ENCODE assay signal across 15 cellular contexts in the genomic region with DNA sequence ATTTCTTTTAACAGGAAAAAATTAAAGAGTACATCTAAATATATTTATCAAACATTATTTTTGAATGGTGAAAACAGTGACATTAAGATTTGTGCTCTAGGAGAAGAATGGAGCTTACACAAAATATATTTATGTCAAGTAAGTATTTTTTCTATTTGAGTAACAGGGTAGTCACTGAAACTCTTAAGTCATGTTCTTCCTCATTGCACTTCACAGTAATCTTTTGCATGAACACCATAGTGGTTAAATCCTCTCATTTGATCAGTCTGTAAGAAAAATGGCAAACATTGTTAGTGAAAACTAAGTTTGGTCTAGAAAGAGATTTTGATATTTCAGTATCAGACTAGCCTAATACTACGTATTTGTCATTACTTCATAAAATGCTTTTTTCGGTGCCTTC. TPM values are rescaled to one million over a fixed set of nuclear protein-coding genes. Genes with fewer than 3 reads are reported as not detected.
A peak's percentile ranks its signal among the peaks of the same experiment; 100 is the strongest.
DNase-seq lines count a peak whose midpoint lies in the region; ATAC-seq, FAIRE-seq and TF ChIP-seq lines count a peak whose summit lies in the region.
"Had no signal": no experiment of that assay in that cellular context is flagged by ENCODE, and none has a peak within 500 bp of the region (broad histone marks: within the 10 kb centered on the region; RNA-seq: fewer than 3 reads in every experiment).

No MANE protein-coding gene starts in this region.

- H3K4me1 Mint-ChIP-seq in Calu3 (ENCODE audit: low read depth, unreplicated experiment) (peaks cover 48% of the 10 kb centered on the region), GM23338 (peaks cover 4% of the 10 kb centered on the region; the same call in 2 of the 3 replicates)

- CTCF ChIA-PET in Calu3 (lab: Charles Lee), result interaction anchor here (1.0 to 1.3 kb wide), 2 partner anchors 9 to 113 kb away, joined by 4 to 5 read pairs; no protein-coding TSS in a partner anchor
- CTCF ChIA-PET in GM10248 (lab: Yijun Ruan, JAX), result interaction anchor here (1.2 to 2.9 kb wide), 3 partner anchors 20 to 325 kb away, joined by 3 to 11 read pairs (median 3); no protein-coding TSS in a partner anchor
- CTCF ChIA-PET in GM12878 (lab: Yijun Ruan, JAX), result interaction anchor here (1.0 to 3.9 kb wide), 5 partner anchors 13 to 113 kb away, joined by 3 to 32 read pairs (median 3); no protein-coding TSS in a partner anchor

- no peak for DNase-seq in Calu3
- DNase-seq in GM10248 (ENCODE audit: extremely low spot score), result peak; percentile 16
- no peak for DNase-seq in GM23338 (ENCODE audit: low spot score)
- DNase-seq in GM12878 (ENCODE audit: low read depth, low spot score), result no peak
- no peak for DNase-seq in KG1 (lab: John Stamatoyannopoulos, UW)
- no peak for DNase-seq in osteoblast (ENCODE audit: insufficient read length, low spot score, missing footprints)
- DNase-seq in NCI-H1105 (lab: John Stamatoyannopoulos, UW), result no peak
- DNase-seq: Caco-2; CD4-positive, CD25-positive, alpha-beta regulatory T cell; DMS53; NCI-H1105 treated with DMSO at 0.1 percent for 48 hours; NCI-H187; NCI-H446; NK-92 treated with Interleukin-12 subunit alpha and Interleukin-12 subunit beta, amount 100 ng/mL, for 24 hours; SJCRH30 had no signal

- no peak for ATAC-seq in GM23338
- peak; percentile 68 for ATAC-seq in GM12878

- TF ChIP-seq RAD21 in GM12878 (IDR thresholded peaks at IDR 0.05; ENCODE audit: insufficient read depth, low read depth, low read length), result no peak

- peaks cover 4% of the 10 kb centered on the region; the same call in 1 of the 2 replicates for H3F3A ChIP-seq in GM23338 (replicated peaks; ENCODE audit: low read depth)

- H3K36me3 Mint-ChIP-seq in Calu3 (ENCODE audit: insufficient read depth, unreplicated experiment), result peaks cover 32% of the 10 kb centered on the region
- peaks cover 16% of the 10 kb centered on the region; the same call in 2 of the 3 replicates for H3K36me3 Mint-ChIP-seq in GM23338 (ENCODE audit: low read depth)

- peaks cover 12% of the 10 kb centered on the region for H4K20me1 ChIP-seq in GM23338 (replicated peaks; ENCODE audit: insufficient read depth)
- H4K20me1 ChIP-seq in GM12878 (ENCODE audit: control insufficient read depth, insufficient read depth), result no peaks in the 10 kb centered on the region
- no peaks in the 10 kb centered on the region for H4K20me1 ChIP-seq in osteoblast (ENCODE audit: insufficient read depth, low read length)

- H2AFZ ChIP-seq in GM23338 (no peak overlapping the region), GM12878 (ENCODE audit: control insufficient read depth, low read depth, low read length) (no peak overlapping the region), osteoblast (ENCODE audit: low read length) (no peak overlapping the region)

- H3K27ac ChIP-seq in GM23338 (ENCODE audit: low read depth) (0 out of 2 replicates have a peak overlapping the region, but pooled peaks have one; percentile 5), GM12878 (ENCODE audit: control insufficient read depth, insufficient read depth) (no peak overlapping the region), osteoblast (ENCODE audit: low read depth, low read length) (no peak overlapping the region)
- H3K27ac ChIP-seq: SJCRH30 had no signal

- no peaks in the 10 kb centered on the region for H3K9me2 ChIP-seq in GM23338 (ENCODE audit: insufficient read depth)

- peak overlapping the region; percentile 54 for H3K27ac Mint-ChIP-seq in Calu3 (ENCODE audit: unreplicated experiment)
- no peak overlapping the region for H3K27ac Mint-ChIP-seq in GM23338
- H3K27ac Mint-ChIP-seq: CD4-positive, CD25-positive, alpha-beta regulatory T cell had no signal

- in situ Hi-C loops in GM12878 (cut with MboI), result no loop called here

- H3K9ac ChIP-seq in GM12878 (ENCODE audit: control insufficient read depth, insufficient read depth, low read length), result no peak overlapping the region

- peaks cover 52% of the 10 kb centered on the region for H3K79me2 ChIP-seq in GM23338 (replicated peaks; ENCODE audit: insufficient read depth)
- peaks cover 44% of the 10 kb centered on the region for H3K79me2 ChIP-seq in GM12878 (ENCODE audit: control insufficient read depth, insufficient read depth, low read length)
- peaks cover 29% of the 10 kb centered on the region for H3K79me2 ChIP-seq in osteoblast (ENCODE audit: insufficient read depth, low read length)

- RAD21 ChIA-PET in GM12878 (lab: Charles Lee; ENCODE audit: unreplicated experiment), result interaction anchor here (1.2 to 2.2 kb wide), 3 partner anchors 103 to 113 kb away, joined by 3 to 23 read pairs (median 5); no protein-coding TSS in a partner anchor

- no TSS peak for BruUV-seq in Calu3 (replicated peaks; lab: Mats Ljungman, UMichigan)
- BruUV-seq in GM12878 (replicated peaks; lab: Mats Ljungman, UMichigan), result no TSS peak

- H3K4me3 Mint-ChIP-seq in Calu3 (ENCODE audit: low read depth, unreplicated experiment), result peak overlapping the region; percentile 20
- H3K4me3 Mint-ChIP-seq in GM23338, result no peak overlapping the region

- TF ChIP-seq EP300 in GM12878 (IDR thresholded peaks at IDR 0.05; ENCODE audit: borderline replicate concordance in 1 of 2, control insufficient read depth in 1 of 2, low read depth in 2 of 2, low read length in 2 of 2), result no peak

- H3K4me3 ChIP-seq in GM23338 (no peak overlapping the region), GM12878 (0 out of 2 replicates have a peak overlapping the region, but pooled peaks have one; percentile 25), osteoblast (ENCODE audit: insufficient read depth, low read length) (no peak overlapping the region)
- H3K4me3 ChIP-seq: SJCRH30 had no signal

- H3K9me3 Mint-ChIP-seq in Calu3 (ENCODE audit: low read depth, unreplicated experiment), result no peaks in the 10 kb centered on the region
- no peaks in the 10 kb centered on the region for H3K9me3 Mint-ChIP-seq in GM23338
- H3K9me3 Mint-ChIP-seq: CD4-positive, CD25-positive, alpha-beta regulatory T cell had no signal

- SMC1A ChIA-PET in GM12878 (lab: Charles Lee; ENCODE audit: uncharacterized antibody, unreplicated experiment), result interaction anchor here (0.6 to 3.8 kb wide), 11 partner anchors 8 to 297 kb away, joined by 3 to 31 read pairs (median 4); no protein-coding TSS in a partner anchor

- H3K4me2 ChIP-seq in GM23338 (no peak overlapping the region), GM12878 (ENCODE audit: control insufficient read depth, insufficient read depth) (peak overlapping the region; percentile 78; the same call in 1 of the 2 replicates), osteoblast (ENCODE audit: insufficient read depth, low read length) (no peak overlapping the region)

- WGBS in GM12878 (ENCODE audit: insufficient coverage, insufficient replicate concordance, low lambda C conversion rate, missing lambda C conversion rate), result 20% methylated on average over 2 of the region's 2 CpGs

- H3K36me3 ChIP-seq in GM23338 (ENCODE audit: insufficient read depth), result peaks cover 19% of the 10 kb centered on the region; the same call in 1 of the 2 replicates
- peaks cover 0 to 12% of the 10 kb centered on the region in 2 experiments; a peak in 2 of 4 replicates for H3K36me3 ChIP-seq in GM12878 (ENCODE audit: control insufficient read depth in 2 of 2, insufficient read depth in 2 of 2, low read length in 1 of 2)
- no peaks in the 10 kb centered on the region for H3K36me3 ChIP-seq in osteoblast (ENCODE audit: insufficient read depth, low read length)

- H3K27me3 Mint-ChIP-seq in Calu3 (ENCODE audit: unreplicated experiment) (no peaks in the 10 kb centered on the region), GM23338 (ENCODE audit: insufficient read depth, low read depth, poor library complexity) (no peaks in the 10 kb centered on the region)
- H3K27me3 Mint-ChIP-seq: CD4-positive, CD25-positive, alpha-beta regulatory T cell had no signal

- no peak for TF ChIP-seq POLR2A in GM12878 (IDR thresholded peaks at IDR 0.05; ENCODE audit: low read depth, low read length)

- FAIRE-seq in GM12878 (lab: Jason Lieb, UNC), result peak; percentile 87

- H3K27me3 ChIP-seq in GM23338 (ENCODE audit: insufficient read depth) (no peaks in the 10 kb centered on the region), GM12878 (replicated peaks in 1 of 2; ENCODE audit: control insufficient read depth in 2 of 2, insufficient read depth in 2 of 2, low read length in 1 of 2) (no peaks in the 10 kb centered on the region), osteoblast (ENCODE audit: insufficient read depth, low read length) (no peaks in the 10 kb centered on the region)
- H3K27me3 ChIP-seq: SJCRH30 had no signal

- H3K9me3 ChIP-seq in GM12878 (replicated peaks; ENCODE audit: control insufficient read depth, insufficient read depth, low read length) (no peaks in the 10 kb centered on the region), osteoblast (ENCODE audit: low read depth, low read length) (no peaks in the 10 kb centered on the region)
- H3K9me3 ChIP-seq: Caco-2, SJCRH30 had no signal

- intact Hi-C loops in Calu3 (cut with micrococcal nuclease; ENCODE audit: unreplicated experiment) (no loop called here), GM12878 (cut with micrococcal nuclease; ENCODE audit: unreplicated experiment) (no loop called here)

- H3K4me1 ChIP-seq in GM23338 (ENCODE audit: insufficient read depth) (no peaks in the 10 kb centered on the region), GM12878 (ENCODE audit: control insufficient read depth, insufficient read depth, low read length) (peaks cover 9% of the 10 kb centered on the region), osteoblast (ENCODE audit: insufficient read depth, low read length) (no peaks in the 10 kb centered on the region)
- H3K4me1 ChIP-seq: Caco-2, SJCRH30 had no signal

- POLR2A ChIA-PET in GM10248 (lab: Yijun Ruan, JAX) (no interaction called here), GM12878 (lab: Charles Lee) (interaction anchor here (1.4 kb wide), 1 partner anchor 93 kb away, joined by 3 read pairs; no protein-coding TSS in a partner anchor)

- no peak for TF ChIP-seq CTCF in Calu3 (IDR thresholded peaks at IDR 0.05; ENCODE audit: unreplicated experiment)
- TF ChIP-seq CTCF in GM10248 (IDR thresholded peaks at IDR 0.05; ENCODE audit: control extremely low read depth, extremely low read depth, low read depth, missing control alignments), result no peak
- no peak for TF ChIP-seq CTCF in GM23338 (conservative IDR thresholded peaks at IDR 0.05; ENCODE audit: low read depth in 2 of 2)
- no peak for TF ChIP-seq CTCF in GM12878 (IDR thresholded peaks at IDR 0.05 in 2 of 3, conservative IDR thresholded peaks at IDR 0.05 in 1 of 3; ENCODE audit: control insufficient read depth in 2 of 3, extremely low read depth in 1 of 3, insufficient read depth in 1 of 3, low read depth in 3 of 3, low read length in 3 of 3)
- TF ChIP-seq CTCF in osteoblast (IDR thresholded peaks at IDR 0.05; ENCODE audit: extremely low read depth, low read depth, low read length), result no peak

RNA-seq across cellular contexts. Expression of gene GMCL1, which starts 8.1 kb away (rescaled TPM):
- total RNA-seq in Calu3 (2022), result 63.8 and 76.4 TPM in 2 replicates
- 26.9 and 27.3 TPM in 2 replicates for total RNA-seq in GM23338 (2014; rRNA removed; shearing (Covaris generic))
- polyA plus RNA-seq in GM23338 (2016; fragmentation: Nextera tagmentation; extraction: Ambion mirVana), result 27.0 and 27.7 TPM in 2 replicates
- 31.6 and 32.3 TPM in 2 replicates for total RNA-seq in GM12878 (2013; cell fraction: nucleolus; rRNA removed)
- total RNA-seq in GM12878 (2014; rRNA removed), result 9.9 and 12.6 TPM in 2 replicates
- total RNA-seq in GM12878 (2014; rRNA removed; fragmentation: Illumina TruSeq; extraction: Trizol), result 11.2 TPM in 2 replicates
- total RNA-seq in GM12878 (2021), result 10.3 and 13.4 TPM in 2 replicates
- polyA plus RNA-seq in GM12878 (2011; ENCODE audit: low read depth), result 4.9 TPM
- polyA plus RNA-seq in GM12878 (2011; rRNA removed), result 15.9 and 23.8 TPM in 2 replicates
- polyA plus RNA-seq in GM12878 (2011; cell fraction: cytosol; rRNA removed), result 4.9 and 6.4 TPM in 2 replicates
- polyA plus RNA-seq in GM12878 (2011; cell fraction: nucleus; rRNA removed), result 8.2 and 8.6 TPM in 2 replicates
- 7.9 and 11.3 TPM in 2 replicates for polyA plus RNA-seq in GM12878 (2012)
- 13.6 and 16.3 TPM in 2 replicates for polyA plus RNA-seq in GM12878 (2014; fragmentation: Illumina TruSeq; extraction: Trizol)
- polyA plus RNA-seq in GM12878 (2014; fragmentation: Nextera tagmentation; extraction: Ambion mirVana), result 1 to 10 TPM; 3.7 to 4.8 TPM
- polyA plus RNA-seq in GM12878 (2014; rRNA removed), result 8.9 and 9.6 TPM in 2 replicates
- polyA plus RNA-seq in GM12878 (2016; fragmentation: Nextera tagmentation; extraction: Ambion mirVana), result 10 to 100 TPM; 18.8 to 21.4 TPM
- polyA minus RNA-seq in GM12878 (2011; rRNA and poly(A)+ RNA removed), result 8.0 and 9.6 TPM in 2 replicates
- 3.7 and 3.8 TPM in 2 replicates for polyA minus RNA-seq in GM12878 (2011; cell fraction: cytosol; rRNA and poly(A)+ RNA removed)
- 3.1 and 9.6 TPM in 2 replicates for polyA minus RNA-seq in GM12878 (2011; cell fraction: nucleus; rRNA and poly(A)+ RNA removed)
- 8.7 and 11.2 TPM in 2 replicates for total RNA-seq in osteoblast

RNA-seq across cellular contexts. Expression of gene SNRNP27, which starts 56.2 kb away (rescaled TPM):
- total RNA-seq in Calu3 (2022) (36.3 and 39.8 TPM in 2 replicates), GM12878 (2014; rRNA removed) (33.2 and 41.0 TPM in 2 replicates), GM12878 (2014; rRNA removed; fragmentation: Illumina TruSeq; extraction: Trizol) (49.8 and 52.7 TPM in 2 replicates), GM12878 (2021) (35.6 and 37.4 TPM in 2 replicates), osteoblast (35.1 and 38.6 TPM in 2 replicates)
- total RNA-seq in GM23338 (2014; rRNA removed; shearing (Covaris generic)), result 54.3 and 65.2 TPM in 2 replicates
- polyA plus RNA-seq in GM23338 (2016; fragmentation: Nextera tagmentation; extraction: Ambion mirVana) (133 and 135 TPM in 2 replicates), GM12878 (2011; rRNA removed) (52.1 and 88.6 TPM in 2 replicates), GM12878 (2014; fragmentation: Illumina TruSeq; extraction: Trizol) (49.2 and 66.8 TPM in 2 replicates), GM12878 (2014; fragmentation: Nextera tagmentation; extraction: Ambion mirVana) (10 to 100 TPM; 30.6 to 30.9 TPM), GM12878 (2014; rRNA removed) (34.5 and 46.3 TPM in 2 replicates), GM12878 (2016; fragmentation: Nextera tagmentation; extraction: Ambion mirVana) (10 to 100 TPM; 77.6 to 89.5 TPM)
- 34.6 and 37.5 TPM in 2 replicates for total RNA-seq in GM12878 (2013; cell fraction: nucleolus; rRNA removed)
- 6.9 TPM for polyA plus RNA-seq in GM12878 (2011; ENCODE audit: low read depth)
- polyA plus RNA-seq in GM12878 (2011; cell fraction: cytosol; rRNA removed), result 22.6 and 23.0 TPM in 2 replicates
- polyA plus RNA-seq in GM12878 (2011; cell fraction: nucleus; rRNA removed), result 27.8 and 30.8 TPM in 2 replicates
- 29.5 and 36.5 TPM in 2 replicates for polyA plus RNA-seq in GM12878 (2012)
- polyA minus RNA-seq in GM12878 (2011; rRNA and poly(A)+ RNA removed), result 4.3 and 6.6 TPM in 2 replicates
- polyA minus RNA-seq in GM12878 (2011; cell fraction: cytosol; rRNA and poly(A)+ RNA removed), result 5.9 and 7.2 TPM in 2 replicates
- 4.8 and 6.1 TPM in 2 replicates for polyA minus RNA-seq in GM12878 (2011; cell fraction: nucleus; rRNA and poly(A)+ RNA removed)
